In the genomic region with DNA sequence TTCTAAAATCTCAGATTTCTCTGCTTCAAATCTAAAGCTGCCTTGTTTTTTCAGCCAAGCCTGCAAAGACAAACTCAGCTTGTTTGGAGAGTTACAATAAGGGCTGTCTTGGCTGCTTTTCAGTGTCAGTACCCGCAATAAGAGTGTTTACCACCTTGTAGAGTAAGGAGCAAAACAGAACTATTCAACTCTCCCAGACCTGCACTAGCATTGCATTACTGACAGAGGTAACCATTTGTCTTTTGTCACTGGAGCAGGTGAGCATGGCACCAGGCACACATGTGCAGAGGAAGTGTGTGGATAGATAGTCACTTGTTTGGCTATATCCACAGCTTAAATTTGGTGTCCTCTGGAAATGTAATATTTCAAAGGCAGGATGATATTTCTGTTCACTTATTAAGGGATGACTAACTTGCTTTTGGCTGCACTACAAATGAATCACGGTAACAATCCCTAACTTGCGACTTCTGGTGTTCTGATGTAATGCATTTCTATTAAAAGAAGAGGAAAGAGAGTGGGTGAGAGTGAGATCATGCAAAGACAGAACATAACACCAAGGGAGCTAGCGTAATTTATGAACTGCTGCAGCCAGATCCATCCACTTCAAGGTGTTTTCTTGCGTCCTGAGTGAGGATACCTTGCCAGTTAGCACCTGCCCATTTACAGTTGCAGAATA, we compare ENCODE assay signal across 13 cellular contexts. TPM values are rescaled to one million over a fixed set of nuclear protein-coding genes. Genes with fewer than 3 reads are reported as not detected.
DNase-seq lines count a peak whose midpoint lies in the region; ATAC-seq and TF ChIP-seq lines count a peak whose summit lies in the region.
"Had no signal": no experiment of that assay in that cellular context is flagged by ENCODE, and none has a peak within 500 bp of the region (broad histone marks: within the 10 kb centered on the region; RNA-seq: fewer than 3 reads in every experiment).

No MANE protein-coding gene starts in this region.

- no peak overlapping the region for H3K27ac ChIP-seq in RWPE2 (ENCODE audit: poor library complexity, severe bottlenecking)
- H3K27ac ChIP-seq in H9 (ENCODE audit: insufficient read length, low read depth, low read length), result no peak overlapping the region

- peaks cover 5% of the 10 kb centered on the region for H3K4me1 Mint-ChIP-seq in endothelial cell (ENCODE audit: unreplicated experiment)
- peaks cover 24 to 39% of the 10 kb centered on the region in 2 experiments for H3K4me1 Mint-ChIP-seq in H9
- H3K4me1 Mint-ChIP-seq: CD4-positive, CD25-positive, alpha-beta regulatory T cell had no signal

- H3K9me3 Mint-ChIP-seq in endothelial cell (ENCODE audit: unreplicated experiment) (no peaks in the 10 kb centered on the region), H9 (no peaks in the 10 kb centered on the region)

- no peaks in the 10 kb centered on the region for H3K79me2 ChIP-seq in H9 (ENCODE audit: insufficient read depth, low read length)

- no peaks in the 10 kb centered on the region for H3K36me3 ChIP-seq in RWPE2 (ENCODE audit: low read depth)

- H3K4me3 Mint-ChIP-seq in endothelial cell (ENCODE audit: unreplicated experiment), result no peak overlapping the region
- H3K4me3 Mint-ChIP-seq in H9, result no peak overlapping the region
- H3K4me3 Mint-ChIP-seq: CD4-positive, CD25-positive, alpha-beta regulatory T cell had no signal

- no peak overlapping the region for H3K18ac ChIP-seq in H9 (ENCODE audit: insufficient read length, low read depth, low read length)

- TF ChIP-seq CTCF in RWPE2 (IDR thresholded peaks at IDR 0.05; ENCODE audit: poor library complexity, severe bottlenecking), result no peak
- no peak for TF ChIP-seq CTCF in fibroblast of pulmonary artery (IDR thresholded peaks at IDR 0.05; ENCODE audit: low read length, missing control alignments)
- no peak for TF ChIP-seq CTCF in endothelial cell (IDR thresholded peaks at IDR 0.05; ENCODE audit: unreplicated experiment)
- no peak for TF ChIP-seq CTCF in H9 (conservative IDR thresholded peaks at IDR 0.05)

- no peak overlapping the region for H3K56ac ChIP-seq in H9 (ENCODE audit: insufficient read length, low read depth, low read length)

- H3K27ac Mint-ChIP-seq in endothelial cell (ENCODE audit: unreplicated experiment) (no peak overlapping the region), H9 (no peak overlapping the region)
- H3K27ac Mint-ChIP-seq: CD4-positive, CD25-positive, alpha-beta regulatory T cell; progenitor cell of endocrine pancreas had no signal

- H4K8ac ChIP-seq in H9 (replicated peaks; ENCODE audit: insufficient read length, low read depth, low read length), result no peak overlapping the region

- no peaks in the 10 kb centered on the region for H3K9me3 ChIP-seq in RWPE2 (ENCODE audit: severe bottlenecking)
- no peaks in the 10 kb centered on the region for H3K9me3 ChIP-seq in H9 (ENCODE audit: control insufficient read depth, low read depth, low read length)

- H3K14ac ChIP-seq in H9 (ENCODE audit: insufficient read depth, low read length), result no peak overlapping the region

- H3K27me3 ChIP-seq in RWPE2 (ENCODE audit: insufficient read depth, poor library complexity, severe bottlenecking) (no peaks in the 10 kb centered on the region), H9 (ENCODE audit: insufficient read depth, low read length) (no peaks in the 10 kb centered on the region)

- no peak overlapping the region for H3K4ac ChIP-seq in H9 (ENCODE audit: low read depth, low read length)

- no peaks in the 10 kb centered on the region for H3K23me2 ChIP-seq in H9 (ENCODE audit: insufficient read length, low read depth, low read length, poor library complexity, severe bottlenecking)

- H3K9ac ChIP-seq in H9 (ENCODE audit: extremely low read depth, insufficient read length, low read length), result no peak overlapping the region

- no peaks in the 10 kb centered on the region for H3K79me1 ChIP-seq in H9 (ENCODE audit: insufficient read depth, low read depth, low read length, poor library complexity, severe bottlenecking)

- H3K4me1 ChIP-seq in RWPE2 (ENCODE audit: insufficient read depth, poor library complexity, severe bottlenecking) (peaks cover 2% of the 10 kb centered on the region), H9 (ENCODE audit: insufficient read depth, low read length) (no peaks in the 10 kb centered on the region)

- no peak overlapping the region for H3K23ac ChIP-seq in H9 (ENCODE audit: insufficient read length, low read depth, low read length)

- H2BK12ac ChIP-seq in H9 (ENCODE audit: insufficient read length, low read depth, low read length), result no peak overlapping the region

- no peak overlapping the region for H2BK120ac ChIP-seq in H9 (ENCODE audit: low read depth, low read length, poor library complexity, severe bottlenecking)

- no peak overlapping the region for H3T11ph ChIP-seq in H9 (ENCODE audit: low read length)

- no peak overlapping the region for H2AFZ ChIP-seq in H9 (ENCODE audit: low read length)

- no peak overlapping the region for H2BK5ac ChIP-seq in H9 (ENCODE audit: insufficient read length, low read length)

- H3K4me2 ChIP-seq in H9 (ENCODE audit: insufficient read depth, insufficient read length, low read length), result no peak overlapping the region

- H2AK5ac ChIP-seq in H9 (ENCODE audit: insufficient read length, low read length), result no peak overlapping the region

- ATAC-seq in RWPE2 (ENCODE audit: low read depth) (peak; percentile 93), GM19351 (IDR thresholded peaks at IDR 0.05; ENCODE audit: unreplicated experiment) (no peak)
- ATAC-seq: GM12878 had no signal

- H4K5ac ChIP-seq in H9 (ENCODE audit: insufficient read length, low read depth, low read length), result no peak overlapping the region

- H4K20me1 ChIP-seq in H9 (ENCODE audit: control insufficient read depth, insufficient read depth, insufficient read length), result no peaks in the 10 kb centered on the region

- H3K36me3 Mint-ChIP-seq in endothelial cell (ENCODE audit: low read depth, unreplicated experiment) (no peaks in the 10 kb centered on the region), H9 (ENCODE audit: insufficient read depth in 1 of 3, low read depth in 3 of 3) (no peaks in the 10 kb centered on the region)
- H3K36me3 Mint-ChIP-seq: CD4-positive, CD25-positive, alpha-beta regulatory T cell had no signal

- no peak overlapping the region for H4K91ac ChIP-seq in H9 (ENCODE audit: insufficient read length, low read depth, low read length)

- no peak overlapping the region for H2BK15ac ChIP-seq in H9 (ENCODE audit: low read depth, low read length)

- no peaks in the 10 kb centered on the region for H3K27me3 Mint-ChIP-seq in endothelial cell (ENCODE audit: unreplicated experiment)
- H3K27me3 Mint-ChIP-seq in H9 (ENCODE audit: low read depth), result no peaks in the 10 kb centered on the region
- H3K27me3 Mint-ChIP-seq: CD4-positive, CD25-positive, alpha-beta regulatory T cell; progenitor cell of endocrine pancreas had no signal

- WGBS in H9 (ENCODE audit: extremely low coverage, insufficient read length, low lambda C conversion rate), result no CpG with 5 or more reads among the region's 5 CpGs

- no peak overlapping the region for H3K4me3 ChIP-seq in RWPE2 (ENCODE audit: severe bottlenecking)
- no peak overlapping the region for H3K4me3 ChIP-seq in fibroblast of pulmonary artery (replicated peaks; ENCODE audit: low read depth, low read length)
- H3K4me3 ChIP-seq: GM12878 had no signal

- no peak overlapping the region for H2BK20ac ChIP-seq in H9 (ENCODE audit: low read depth, low read length, poor library complexity, severe bottlenecking)

- DNase-seq in EH (ENCODE audit: low read depth), result peak; percentile 41
- DNase-seq in RWPE2 (ENCODE audit: low spot score), result no peak
- DNase-seq in fibroblast of pulmonary artery (ENCODE audit: low read depth), result peak; percentile 61
- peak; percentile 45 for DNase-seq in putamen (ENCODE audit: low spot score)
- no peak for DNase-seq in activated CD8-positive, alpha-beta memory T cell treated with anti-CD3 and anti-CD28 coated beads for 24 hours
- no peak for DNase-seq in endothelial cell (ENCODE audit: low spot score)
- no peak for DNase-seq in H9
- DNase-seq: CD4-positive, CD25-positive, alpha-beta regulatory T cell; KG1; T-helper 9 cell had no signal

RNA-seq across cellular contexts. Expression of a gene that starts 38.6 kb away (rescaled TPM):
- total RNA-seq in endothelial cell (ENCODE audit: unreplicated experiment) (0.87 TPM), H9 (2021) (1.4 and 2.3 TPM in 2 replicates)
- total RNA-seq: CD4-positive, CD25-positive, alpha-beta regulatory T cell; GM12878 had no signal

Comparison
In these comparisons a context has a peak if more than half of its experiments do, and no peak if none do; other contexts are left out.
1. DNase-seq: peak in EH (single experiment), fibroblast of pulmonary artery (single experiment) and putamen (single experiment); none in RWPE2 (single experiment), activated CD8-positive, alpha-beta memory T cell treated with anti-CD3 and anti-CD28 coated beads for 24 hours (single experiment), endothelial cell (single experiment) and H9 (single experiment).